8 cellular contexts compared by ENCODE assay signal in genomic region chr5:446864-447263, GRCh38. TPM values are rescaled to one million over a fixed set of nuclear protein-coding genes. Genes with fewer than 3 reads are reported as not detected.
A peak's percentile ranks its signal among the peaks of the same experiment; 100 is the strongest.
DNase-seq lines count a peak whose midpoint lies in the region; ATAC-seq, FAIRE-seq and TF ChIP-seq lines count a peak whose summit lies in the region.

No MANE protein-coding gene starts in this region.

- H3K4me1 Mint-ChIP-seq in endothelial cell (ENCODE audit: unreplicated experiment) (peaks cover 21% of the 10 kb centered on the region), neural crest cell (peaks cover 18% of the 10 kb centered on the region)
- peaks cover 63% of the 10 kb centered on the region for H3K4me1 Mint-ChIP-seq in stimulated activated naive CD8-positive, alpha-beta T cell treated with anti-CD3 and anti-CD28 coated beads, Interleukin-15, amount 100 ng/mL, for 72 hours

- TF ChIP-seq CTCF in endothelial cell (IDR thresholded peaks at IDR 0.05; ENCODE audit: unreplicated experiment), result peak; percentile 62
- TF ChIP-seq CTCF in neural crest cell (conservative IDR thresholded peaks at IDR 0.05), result peak; percentile 69

- no peak for FAIRE-seq in RCC 7860 (lab: Jason Lieb, UNC)

- DNase-seq in DMS53 treated with DMSO at 0.1 percent for 48 hours (lab: John Stamatoyannopoulos, UW; ENCODE audit: unreplicated experiment), result peak; percentile 38
- peak; percentile 50 for DNase-seq in HuH-7.5 (ENCODE audit: low spot score)
- peak; percentile 51 for DNase-seq in RCC 7860 (ENCODE audit: low spot score)
- no peak for DNase-seq in endothelial cell (ENCODE audit: low spot score)
- no peak for DNase-seq in neural crest cell (ENCODE audit: low read depth, low spot score)
- no peak for DNase-seq in NCI-H128 (lab: John Stamatoyannopoulos, UW; ENCODE audit: unreplicated experiment)
- no peak for DNase-seq in stimulated activated naive CD8-positive, alpha-beta T cell treated with anti-CD3 and anti-CD28 coated beads, Interleukin-15, amount 100 ng/mL, for 72 hours

- no peak for ATAC-seq in HG02973 (IDR thresholded peaks at IDR 0.05; ENCODE audit: unreplicated experiment)
- ATAC-seq in stimulated activated naive CD8-positive, alpha-beta T cell treated with anti-CD3 and anti-CD28 coated beads, Interleukin-15, amount 100 ng/mL, for 72 hours, result no peak

- H3K9me3 Mint-ChIP-seq in endothelial cell (ENCODE audit: unreplicated experiment), result no peaks in the 10 kb centered on the region
- peaks cover 3% of the 10 kb centered on the region for H3K9me3 Mint-ChIP-seq in neural crest cell
- H3K9me3 Mint-ChIP-seq in stimulated activated naive CD8-positive, alpha-beta T cell treated with anti-CD3 and anti-CD28 coated beads, Interleukin-15, amount 100 ng/mL, for 72 hours, result peaks cover 6% of the 10 kb centered on the region in 2 donors

- H3K36me3 Mint-ChIP-seq in endothelial cell (ENCODE audit: low read depth, unreplicated experiment) (peaks cover 41% of the 10 kb centered on the region), neural crest cell (ENCODE audit: low read depth) (peaks cover 41% of the 10 kb centered on the region)

- peaks cover 6% of the 10 kb centered on the region for H3K27me3 Mint-ChIP-seq in endothelial cell (ENCODE audit: unreplicated experiment)
- no peaks in the 10 kb centered on the region for H3K27me3 Mint-ChIP-seq in neural crest cell (ENCODE audit: low read depth)
- H3K27me3 Mint-ChIP-seq in stimulated activated naive CD8-positive, alpha-beta T cell treated with anti-CD3 and anti-CD28 coated beads, Interleukin-15, amount 100 ng/mL, for 72 hours, result no peaks in the 10 kb centered on the region

- H3K4me3 Mint-ChIP-seq in endothelial cell (ENCODE audit: unreplicated experiment), result no peak overlapping the region
- peak overlapping the region; percentile 81 for H3K4me3 Mint-ChIP-seq in neural crest cell
- no peak overlapping the region for H3K4me3 Mint-ChIP-seq in stimulated activated naive CD8-positive, alpha-beta T cell treated with anti-CD3 and anti-CD28 coated beads, Interleukin-15, amount 100 ng/mL, for 72 hours

- no peak overlapping the region for H3K27ac Mint-ChIP-seq in endothelial cell (ENCODE audit: unreplicated experiment)
- H3K27ac Mint-ChIP-seq in neural crest cell (ENCODE audit: unreplicated experiment), result no peak overlapping the region
- H3K27ac Mint-ChIP-seq in stimulated activated naive CD8-positive, alpha-beta T cell treated with anti-CD3 and anti-CD28 coated beads, Interleukin-15, amount 100 ng/mL, for 72 hours, result peak overlapping the region in 1 of 2 donors; percentile 62

RNA-seq across cellular contexts. Expression of gene EXOC3, which starts 3.9 kb away (rescaled TPM):
- total RNA-seq in endothelial cell (ENCODE audit: unreplicated experiment), result 43.9 TPM
- total RNA-seq in neural crest cell, result 56.0 and 61.3 TPM in 2 replicates

Comparison
In these comparisons a context has a peak if more than half of its experiments do, and no peak if none do; other contexts are left out.
1. DNase-seq: peak in DMS53 treated with DMSO at 0.1 percent for 48 hours (single experiment), HuH-7.5 (single experiment) and RCC 7860 (single experiment); none in endothelial cell (single experiment), neural crest cell (single experiment), NCI-H128 (single experiment) and stimulated activated naive CD8-positive, alpha-beta T cell treated with anti-CD3 and anti-CD28 coated beads, Interleukin-15, amount 100 ng/mL, for 72 hours (0 of 2).